In genomic region chrX:7083021-7083420, GRCh38 we compare ENCODE assay signal across 16 cellular contexts.
DNase-seq lines count a peak whose midpoint lies in the region; ATAC-seq and TF ChIP-seq lines count a peak whose summit lies in the region.
"Had no signal": no experiment of that assay in that cellular context is flagged by ENCODE, and none has a peak within 500 bp of the region (broad histone marks: within the 10 kb centered on the region; RNA-seq: fewer than 3 reads in every experiment).

No MANE protein-coding gene starts in this region.

- H3K4me1 Mint-ChIP-seq in activated CD4-positive, alpha-beta T cell treated with anti-CD3 and anti-CD28 coated beads, Interleukin-2, amount 10 ng/mL, durations not matched to agents 24 days and 14 days: peaks cover 24% of the 10 kb centered on the region
- peaks cover 60% of the 10 kb centered on the region for H3K4me1 Mint-ChIP-seq in activated CD8-positive, alpha-beta T cell treated with anti-CD3 and anti-CD28 coated beads, Interleukin-2, amount 10 ng/mL, durations not matched to agents 7 days and 5 days (ENCODE audit: low read depth)
- peaks cover 47 to 73% of the 10 kb centered on the region in 2 donors for H3K4me1 Mint-ChIP-seq in natural killer cell

- CTCF ChIA-PET in activated CD8-positive, alpha-beta T cell treated with anti-CD3 and anti-CD28 coated beads, Interleukin-2, amount 10 ng/mL, durations not matched to agents 7 days and 5 days (lab: Charles Lee): no interaction called here

- intact Hi-C loops in activated CD4-positive, alpha-beta T cell treated with anti-CD3 and anti-CD28 coated beads, Interleukin-2, amount 10 ng/mL, durations not matched to agents 24 days and 14 days (cut with micrococcal nuclease): no loop called here
- intact Hi-C loops in natural killer cell (cut with micrococcal nuclease) (no loop called here), ascending aorta (cut with DNase I) (no loop called here)

- no peaks in the 10 kb centered on the region for H3K9me3 ChIP-seq in ascending aorta
- H3K9me3 ChIP-seq: esophagus muscularis mucosa, left lung, ovary, thyroid gland had no signal

- H3K27me3 ChIP-seq in ascending aorta: no peaks in the 10 kb centered on the region
- H3K27me3 ChIP-seq: esophagus muscularis mucosa, hepatocyte, left lung, ovary, thyroid gland had no signal

- no peak overlapping the region for H3K27ac ChIP-seq in ascending aorta
- H3K27ac ChIP-seq: esophagus muscularis mucosa, hepatocyte, ovary, thyroid gland had no signal

- ATAC-seq in GM19395 (IDR thresholded peaks at IDR 0.05; ENCODE audit: unreplicated experiment): peak; percentile 20
- ATAC-seq in activated CD8-positive, alpha-beta T cell treated with anti-CD3 and anti-CD28 coated beads, Interleukin-2, amount 10 ng/mL, durations not matched to agents 7 days and 5 days: no peak
- ATAC-seq in natural killer cell: no peak

- peaks cover 5% of the 10 kb centered on the region for H3K27me3 Mint-ChIP-seq in activated CD4-positive, alpha-beta T cell treated with anti-CD3 and anti-CD28 coated beads, Interleukin-2, amount 10 ng/mL, durations not matched to agents 24 days and 14 days
- no peaks in the 10 kb centered on the region for H3K27me3 Mint-ChIP-seq in activated CD8-positive, alpha-beta T cell treated with anti-CD3 and anti-CD28 coated beads, Interleukin-2, amount 10 ng/mL, durations not matched to agents 7 days and 5 days (ENCODE audit: low read depth)
- H3K27me3 Mint-ChIP-seq in natural killer cell (ENCODE audit: low read depth in 2 of 2): no peaks in the 10 kb centered on the region

- peaks cover 6% of the 10 kb centered on the region for H3K36me3 Mint-ChIP-seq in activated CD4-positive, alpha-beta T cell treated with anti-CD3 and anti-CD28 coated beads, Interleukin-2, amount 10 ng/mL, durations not matched to agents 24 days and 14 days (ENCODE audit: low read depth)
- peaks cover 32% of the 10 kb centered on the region for H3K36me3 Mint-ChIP-seq in activated CD8-positive, alpha-beta T cell treated with anti-CD3 and anti-CD28 coated beads, Interleukin-2, amount 10 ng/mL, durations not matched to agents 7 days and 5 days (ENCODE audit: low read depth)
- H3K36me3 Mint-ChIP-seq in natural killer cell: no peaks in the 10 kb centered on the region

- H3K4me3 Mint-ChIP-seq in activated CD4-positive, alpha-beta T cell treated with anti-CD3 and anti-CD28 coated beads, Interleukin-2, amount 10 ng/mL, durations not matched to agents 24 days and 14 days: peak overlapping the region; percentile 56
- H3K4me3 Mint-ChIP-seq in activated CD8-positive, alpha-beta T cell treated with anti-CD3 and anti-CD28 coated beads, Interleukin-2, amount 10 ng/mL, durations not matched to agents 7 days and 5 days: peak overlapping the region; percentile 47
- H3K4me3 Mint-ChIP-seq in natural killer cell: peak overlapping the region; percentile 74

- no peaks in the 10 kb centered on the region for H3K9me3 Mint-ChIP-seq in activated CD4-positive, alpha-beta T cell treated with anti-CD3 and anti-CD28 coated beads, Interleukin-2, amount 10 ng/mL, durations not matched to agents 24 days and 14 days
- H3K9me3 Mint-ChIP-seq in activated CD8-positive, alpha-beta T cell treated with anti-CD3 and anti-CD28 coated beads, Interleukin-2, amount 10 ng/mL, durations not matched to agents 7 days and 5 days (ENCODE audit: insufficient read depth): no peaks in the 10 kb centered on the region
- H3K9me3 Mint-ChIP-seq in natural killer cell: no peaks in the 10 kb centered on the region

- peaks cover 0 to 9% of the 10 kb centered on the region in 2 donors for H3K36me3 ChIP-seq in ascending aorta
- H3K36me3 ChIP-seq: left lung, ovary, thyroid gland had no signal

- no peaks in the 10 kb centered on the region for H3K4me1 ChIP-seq in ascending aorta

- no peak overlapping the region for H3K27ac Mint-ChIP-seq in activated CD4-positive, alpha-beta T cell treated with anti-CD3 and anti-CD28 coated beads, Interleukin-2, amount 10 ng/mL, durations not matched to agents 24 days and 14 days
- peak overlapping the region; percentile 77 for H3K27ac Mint-ChIP-seq in activated CD8-positive, alpha-beta T cell treated with anti-CD3 and anti-CD28 coated beads, Interleukin-2, amount 10 ng/mL, durations not matched to agents 7 days and 5 days
- peak overlapping the region; percentile 71 to 86 for H3K27ac Mint-ChIP-seq in natural killer cell

- POLR2A ChIA-PET in activated CD8-positive, alpha-beta T cell treated with anti-CD3 and anti-CD28 coated beads, Interleukin-2, amount 10 ng/mL, durations not matched to agents 7 days and 5 days (lab: Charles Lee): no interaction called here

- no peak overlapping the region for H3K4me3 ChIP-seq in ascending aorta
- H3K4me3 ChIP-seq: esophagus muscularis mucosa, hepatocyte, left lung, ovary, thyroid gland had no signal

- no peak for DNase-seq in activated CD4-positive, alpha-beta T cell treated with anti-CD3 and anti-CD28 coated beads, Interleukin-2, amount 10 ng/mL, durations not matched to agents 24 days and 14 days
- no peak for DNase-seq in activated CD4-positive, alpha-beta T cell treated with anti-CD3 and anti-CD28 coated beads, Interleukin-2, amount 50 U/mL, for 1 hour
- DNase-seq in activated CD8-positive, alpha-beta T cell treated with anti-CD3 and anti-CD28 coated beads, Interleukin-2, amount 10 ng/mL, durations not matched to agents 7 days and 5 days: no peak
- no peak for DNase-seq in natural killer cell
- no peak for DNase-seq in COR-L47 (lab: John Stamatoyannopoulos, UW)
- no peak for DNase-seq in hypothalamus (lab: John Stamatoyannopoulos, UW)
- no peak for DNase-seq in ascending aorta (ENCODE audit: low spot score in 2 of 2)
- DNase-seq: activated CD4-positive, CD25-positive, alpha-beta regulatory T cell treated with anti-CD3 and anti-CD28 coated beads, Interleukin-2, amount 50 U/mL, for 72 hours; left lung; NCI-H2171; ovary; stimulated activated CD4-positive, alpha-beta T cell treated with anti-CD3 and anti-CD28 coated beads, Interleukin-12 subunit alpha, Interleukin-12 subunit beta, amount 100 ng/mL, for 4 hours; thyroid gland had no signal

- TF ChIP-seq CTCF in natural killer cell (IDR thresholded peaks at IDR 0.05) (no peak), ascending aorta (IDR thresholded peaks at IDR 0.05) (no peak)
